Comparison of ENCODE assay signal across 2 cellular contexts in genomic region chrX:112510629-112511028, GRCh38.
TF ChIP-seq lines count a peak whose summit lies in the region.

No MANE protein-coding gene starts in this region.

TF ChIP-seq in H1, 55 proteins besides CTCF, POLR2A, EP300 and RAD21:
- no peak for TF ChIP-seq KDM4A (IDR thresholded peaks at IDR 0.05; ENCODE audit: low read depth, low read length, severe bottlenecking)
- TF ChIP-seq BACH1 (IDR thresholded peaks at IDR 0.05; ENCODE audit: low read length), result no peak
- no peak for TF ChIP-seq CTBP2 (IDR thresholded peaks at IDR 0.05; ENCODE audit: borderline replicate concordance, insufficient read depth, insufficient read length, low read length)
- TF ChIP-seq SP4 (IDR thresholded peaks at IDR 0.05; ENCODE audit: low read length), result no peak
- TF ChIP-seq RBBP5 (IDR thresholded peaks at IDR 0.05; ENCODE audit: borderline replicate concordance, low read depth, low read length), result no peak
- TF ChIP-seq HDAC6 (IDR thresholded peaks at IDR 0.05; ENCODE audit: low read depth, low read length), result no peak
- no peak for TF ChIP-seq CHD1 (IDR thresholded peaks at IDR 0.05; ENCODE audit: low read depth, low read length)
- TF ChIP-seq CEBPB (IDR thresholded peaks at IDR 0.05; ENCODE audit: low read depth, low read length), result no peak
- TF ChIP-seq KDM1A (IDR thresholded peaks at IDR 0.05; ENCODE audit: borderline replicate concordance, low read length), result no peak
- no peak for TF ChIP-seq POU5F1 (IDR thresholded peaks at IDR 0.05; ENCODE audit: low read depth, low read length)
- no peak for TF ChIP-seq ATF3 (IDR thresholded peaks at IDR 0.05; ENCODE audit: insufficient read depth, low read depth, low read length)
- no peak for TF ChIP-seq SUZ12 (IDR thresholded peaks at IDR 0.05; ENCODE audit: low read length)
- no peak for TF ChIP-seq SIN3A (conservative IDR thresholded peaks at IDR 0.05 in 1 of 2, IDR thresholded peaks at IDR 0.05 in 1 of 2; ENCODE audit: low read depth in 1 of 2, low read length in 2 of 2)
- no peak for TF ChIP-seq TBP (IDR thresholded peaks at IDR 0.05; ENCODE audit: low read depth, low read length)

TF ChIP-seq in liver, 16 proteins besides CTCF, POLR2A, EP300 and RAD21:
- no peak for TF ChIP-seq EGR1 (IDR thresholded peaks at IDR 0.05; ENCODE audit: low read depth in 2 of 2)
- TF ChIP-seq TAF1 (conservative IDR thresholded peaks at IDR 0.05), result no peak
- peak; percentile 44 to 57 for TF ChIP-seq HNF4A (conservative IDR thresholded peaks at IDR 0.05)
- TF ChIP-seq FOXA1 (IDR thresholded peaks at IDR 0.05), result no peak
